Comparison of ENCODE assay signal across 8 cellular contexts in the genomic region with DNA sequence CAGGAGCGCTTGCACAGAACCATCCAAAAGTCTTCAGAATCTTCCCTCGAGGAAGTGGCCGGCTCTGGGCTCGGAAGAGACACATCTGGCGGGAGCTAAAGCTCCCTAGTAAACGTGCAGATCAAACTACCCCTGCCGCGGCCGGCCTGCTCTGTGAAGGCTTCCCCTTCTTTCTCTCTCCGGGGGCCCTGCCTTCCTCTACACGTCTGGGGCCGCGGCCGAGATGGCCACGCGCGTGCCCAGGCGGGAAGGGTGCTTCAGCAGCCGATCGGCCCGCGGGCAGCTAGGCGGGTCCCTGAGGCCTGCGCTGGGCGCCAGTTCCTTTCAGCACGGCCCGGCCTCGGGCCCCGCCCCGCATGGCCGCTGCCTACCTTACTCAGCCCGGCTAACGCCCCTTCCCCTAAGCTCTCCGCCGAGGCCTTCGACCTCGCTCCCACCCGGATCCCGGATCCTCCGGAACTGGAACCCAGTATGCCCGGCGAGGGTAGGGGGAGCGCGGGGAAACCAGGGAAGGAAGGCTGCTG. TPM values are rescaled to one million over a fixed set of nuclear protein-coding genes. Genes with fewer than 3 reads are reported as not detected.
A peak's percentile ranks its signal among the peaks of the same experiment; 100 is the strongest.
DNase-seq lines count a peak whose midpoint lies in the region; ATAC-seq, FAIRE-seq and TF ChIP-seq lines count a peak whose summit lies in the region.

No MANE protein-coding gene starts in this region.

- RAD21 ChIA-PET in HCT116 (lab: Charles Lee; ENCODE audit: low non-redundant PET in 1 of 2, low total read pairs in 2 of 2, uncharacterized antibody in 2 of 2, unreplicated experiment in 2 of 2): no interaction called here

- peak; percentile 20 for ATAC-seq in HCT116

- H3K79me2 ChIP-seq in HCT116 (ENCODE audit: insufficient read depth, low read length) (peaks cover 91% of the 10 kb centered on the region), MM.1S (ENCODE audit: low read length) (peaks cover 81% of the 10 kb centered on the region)

- POLR2A ChIA-PET in HCT116 (lab: Charles Lee): no interaction called here

- CTCF ChIA-PET in HCT116 (lab: Charles Lee): interaction anchor here (0.9 kb wide), 1 partner anchor 70 kb away, joined by 3 read pairs; no protein-coding TSS in a partner anchor

- intact Hi-C loops in HCT116 (cut with micrococcal nuclease) (loop anchor here (5.0 kb wide), 1 partner anchor 171 kb away; a partner anchor contains a TSS), adrenal gland (cut with DNase I) (loop anchor here in 1 of 2 donors (10.0 kb wide), 1 partner anchor 189 kb away; no protein-coding TSS in a partner anchor)

- H3K36me3 ChIP-seq in HCT116 (ENCODE audit: control insufficient read depth in 1 of 2, insufficient read depth in 2 of 2, low read length in 2 of 2) (peaks cover 6 to 24% of the 10 kb centered on the region in 2 experiments; a peak in 2 of 4 replicates), MM.1S (replicated peaks; ENCODE audit: insufficient read depth, low read length) (0 out of 2 replicates have a peak, but pooled peaks cover 3% of the 10 kb centered on the region), adrenal gland (replicated peaks in 1 of 2) (peaks cover 0 to 15% of the 10 kb centered on the region in 2 donors), iPS-18a (ENCODE audit: control insufficient read depth, low read depth, low read length) (peaks cover 16% of the 10 kb centered on the region), small intestine (ENCODE audit: control insufficient read depth in 2 of 2, insufficient read depth in 2 of 2, low read length in 2 of 2) (no peaks in the 10 kb centered on the region)

- H4K20me1 ChIP-seq in HCT116 (ENCODE audit: insufficient read depth) (peaks cover 8% of the 10 kb centered on the region; the same call in 1 of the 2 replicates), MM.1S (ENCODE audit: insufficient read depth, low read length) (peaks cover 35% of the 10 kb centered on the region)

- H3K4me2 ChIP-seq in HCT116 (ENCODE audit: low read length): peak overlapping the region; percentile 98
- peak overlapping the region; percentile 85 for H3K4me2 ChIP-seq in MM.1S (ENCODE audit: low read depth, low read length)

- no peaks in the 10 kb centered on the region for H3K9me2 ChIP-seq in HCT116 (ENCODE audit: insufficient read depth)
- H3K9me2 ChIP-seq in MM.1S (replicated peaks; ENCODE audit: insufficient read depth, low read length): no peaks in the 10 kb centered on the region

- no TSS peak for BruUV-seq in HCT116 (replicated peaks; lab: Mats Ljungman, UMichigan)

- H3K4me3 ChIP-seq in HCT116 (replicated peaks in 1 of 2; ENCODE audit: low read depth in 1 of 2, low read length in 2 of 2) (peak overlapping the region; percentile 79 to 98), MM.1S (ENCODE audit: low read length) (peak overlapping the region; percentile 79), adrenal gland (peak overlapping the region; percentile 78 to 99 (median 92)), iPS-18a (ENCODE audit: low read length) (peak overlapping the region; percentile 94), small intestine (ENCODE audit: low read depth in 1 of 2, low read length in 2 of 2) (peak overlapping the region; percentile 90 to 98)

- FAIRE-seq in small intestine (lab: Jason Lieb, UNC): no peak

- no peaks in the 10 kb centered on the region for H3K9me3 ChIP-seq in HCT116 (ENCODE audit: control insufficient read depth in 1 of 2, insufficient read depth in 1 of 2, low read depth in 1 of 2, low read length in 2 of 2)
- no peaks in the 10 kb centered on the region for H3K9me3 ChIP-seq in MM.1S (replicated peaks; ENCODE audit: insufficient read depth, low read length)
- H3K9me3 ChIP-seq in adrenal gland (replicated peaks in 1 of 3): no peaks in the 10 kb centered on the region
- H3K9me3 ChIP-seq in iPS-18a (ENCODE audit: control insufficient read depth, low read depth, low read length): no peaks in the 10 kb centered on the region
- no peaks in the 10 kb centered on the region for H3K9me3 ChIP-seq in small intestine (ENCODE audit: control insufficient read depth, low read depth)

- H2AFZ ChIP-seq in HCT116 (ENCODE audit: low read depth, low read length, poor library complexity, severe bottlenecking): no peak overlapping the region
- H2AFZ ChIP-seq in MM.1S (ENCODE audit: low read length): peak overlapping the region; percentile 21; the same call in 1 of the 2 replicates

- no peak for TF ChIP-seq CTCF in HCT116 (IDR thresholded peaks at IDR 0.05 in 2 of 3, conservative IDR thresholded peaks at IDR 0.05 in 1 of 3; ENCODE audit: borderline replicate concordance in 1 of 3, insufficient read depth in 1 of 3, low read depth in 2 of 3, low read length in 2 of 3)
- no peak for TF ChIP-seq CTCF in MM.1S (IDR thresholded peaks at IDR 0.05; ENCODE audit: low read length)
- TF ChIP-seq CTCF in adrenal gland (IDR thresholded peaks at IDR 0.05): no peak

- peak overlapping the region; percentile 99 for H3K9ac ChIP-seq in HCT116 (ENCODE audit: low read length)
- peak overlapping the region; percentile 91 for H3K9ac ChIP-seq in MM.1S (ENCODE audit: low read length)
- peak overlapping the region; percentile 96 for H3K9ac ChIP-seq in iPS-18a (ENCODE audit: low read length)

- H3K27ac ChIP-seq in HCT116 (ENCODE audit: low read depth, low read length) (peak overlapping the region; percentile 87), MM.1S (ENCODE audit: low read length) (peak overlapping the region; percentile 92; the same call in 1 of the 2 replicates), adrenal gland (peak overlapping the region; percentile 82 to 95 (median 90)), iPS-18a (ENCODE audit: low read length) (peak overlapping the region; percentile 78), small intestine (ENCODE audit: low read depth in 1 of 2, low read length in 1 of 2) (peak overlapping the region; percentile 88 to 97)

- WGBS in adrenal gland, 4 donors: 0% methylated on average over 12 to 44 of the region's 44 CpGs
- WGBS in small intestine, 3 donors: 0% methylated on average over 41 to 44 of the region's 44 CpGs

- DNase-seq in NCI-H1436 (lab: John Stamatoyannopoulos, UW): peak; percentile 36
- DNase-seq in NCI-H1436 treated with DMSO at 0.1 percent for 48 hours (lab: John Stamatoyannopoulos, UW): no peak
- no peak for DNase-seq in HCT116 (ENCODE audit: low read depth, low spot score)
- DNase-seq in MM.1S: peak; percentile 24
- DNase-seq in adrenal gland: peak in 5 of 7 donors; percentile 41 to 61 (median 51)
- peak; percentile 17 for DNase-seq in small intestine
- DNase-seq in COLO829 (ENCODE audit: low spot score): no peak

- TF ChIP-seq POLR2A in HCT116 (IDR thresholded peaks at IDR 0.05; ENCODE audit: borderline replicate concordance, extremely low read depth, insufficient read depth, insufficient read length): no peak
- TF ChIP-seq POLR2A in adrenal gland (IDR thresholded peaks at IDR 0.05): peak in 1 of 2 donors; percentile 14

- H3F3A ChIP-seq in MM.1S (ENCODE audit: insufficient read depth, low read length): peaks cover 6% of the 10 kb centered on the region; the same call in 1 of the 2 replicates

- H3K4me1 ChIP-seq in HCT116 (ENCODE audit: control insufficient read depth in 1 of 2, insufficient read depth in 2 of 2, low read length in 2 of 2) (peaks cover 17 to 27% of the 10 kb centered on the region in 2 experiments; a peak in 3 of 4 replicates), MM.1S (ENCODE audit: low read length) (peaks cover 15% of the 10 kb centered on the region), adrenal gland (replicated peaks in 1 of 2) (peaks cover 23 to 48% of the 10 kb centered on the region in 2 donors), iPS-18a (ENCODE audit: control insufficient read depth, low read depth, low read length) (peaks cover 26% of the 10 kb centered on the region), small intestine (ENCODE audit: control insufficient read depth in 2 of 2, insufficient read depth in 1 of 2, low read depth in 1 of 2, low read length in 1 of 2) (peaks cover 3 to 20% of the 10 kb centered on the region in 2 donors)

- no peak for TF ChIP-seq RAD21 in HCT116 (IDR thresholded peaks at IDR 0.05; ENCODE audit: low read depth)

- H3K27me3 ChIP-seq in HCT116 (ENCODE audit: insufficient read depth, low read length) (no peaks in the 10 kb centered on the region), MM.1S (replicated peaks; ENCODE audit: insufficient read depth, low read length) (no peaks in the 10 kb centered on the region), adrenal gland (no peaks in the 10 kb centered on the region), iPS-18a (ENCODE audit: control insufficient read depth, insufficient read depth, low read length) (no peaks in the 10 kb centered on the region), small intestine (ENCODE audit: control insufficient read depth in 2 of 2, insufficient read depth in 2 of 2, low read length in 2 of 2) (no peaks in the 10 kb centered on the region)

TF ChIP-seq in HCT116, 20 proteins besides CTCF, POLR2A, EP300 and RAD21:
- no peak for TF ChIP-seq EZH2 (IDR thresholded peaks at IDR 0.05)
- 0 out of 2 replicates have a peak, but pooled peaks have one; percentile 15 for TF ChIP-seq SIN3A (IDR thresholded peaks at IDR 0.05; ENCODE audit: low read depth)
- TF ChIP-seq, protein P1, sequence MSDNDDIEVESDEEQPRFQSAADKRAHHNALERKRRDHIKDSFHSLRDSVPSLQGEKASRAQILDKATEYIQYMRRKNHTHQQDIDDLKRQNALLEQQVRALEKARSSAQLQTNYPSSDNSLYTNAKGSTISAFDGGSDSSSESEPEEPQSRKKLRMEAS (IDR thresholded peaks at IDR 0.05): peak; percentile 6; the same call in 1 of the 2 replicates
- TF ChIP-seq ZNF274 (IDR thresholded peaks at IDR 0.05; ENCODE audit: low read depth, low read length): no peak
- peak; percentile 88 for TF ChIP-seq ZFX (IDR thresholded peaks at IDR 0.05)

RNA-seq across cellular contexts. Expression of a gene that starts 0.4 kb away (rescaled TPM):
- total RNA-seq in HCT116 (2021; ENCODE audit: unreplicated experiment) (31.0 TPM), adrenal gland (10 to 100 TPM; 12.4 to 75.8 (median 21.8) TPM)
- polyA plus RNA-seq in HCT116 (2012): 30.7 and 34.6 TPM in 2 replicates
- polyA plus RNA-seq in adrenal gland (10 to 100 TPM; 25.9 to 31.6 (median 28.7) TPM), small intestine (10 to 100 TPM; 23.8 to 38.7 (median 30.0) TPM)

RNA-seq across cellular contexts. Expression of a gene that starts 39.7 kb away (rescaled TPM):
- total RNA-seq in HCT116 (2021; ENCODE audit: unreplicated experiment): 3.1 TPM
- 2.2 and 2.7 TPM in 2 replicates for polyA plus RNA-seq in HCT116 (2012)
- total RNA-seq in adrenal gland: 10 to 100 TPM in 6 of 8 donors, 1 to 10 TPM in 2; 4.3 to 18.7 (median 13.0) TPM
- 1 to 10 TPM; 1.8 to 3.1 (median 3.0) TPM for polyA plus RNA-seq in adrenal gland
- polyA plus RNA-seq in small intestine: 1 to 10 TPM; 2.4 to 2.9 (median 2.8) TPM

Comparison
In these comparisons a context has a peak if more than half of its experiments do, and no peak if none do; other contexts are left out.
1. DNase-seq: peak in NCI-H1436 (single experiment), MM.1S (single experiment), adrenal gland (5 of 7) and small intestine (single experiment); none in NCI-H1436 treated with DMSO at 0.1 percent for 48 hours (single experiment), HCT116 (single experiment) and COLO829 (single experiment).
2. Peak in every context shown above with its lines, with median percentiles within 50 percentile points of each other: H3K27ac ChIP-seq, H3K4me3 ChIP-seq and H3K9ac ChIP-seq.